Comparison of ENCODE assay signal across 22 cellular contexts in the genomic region with DNA sequence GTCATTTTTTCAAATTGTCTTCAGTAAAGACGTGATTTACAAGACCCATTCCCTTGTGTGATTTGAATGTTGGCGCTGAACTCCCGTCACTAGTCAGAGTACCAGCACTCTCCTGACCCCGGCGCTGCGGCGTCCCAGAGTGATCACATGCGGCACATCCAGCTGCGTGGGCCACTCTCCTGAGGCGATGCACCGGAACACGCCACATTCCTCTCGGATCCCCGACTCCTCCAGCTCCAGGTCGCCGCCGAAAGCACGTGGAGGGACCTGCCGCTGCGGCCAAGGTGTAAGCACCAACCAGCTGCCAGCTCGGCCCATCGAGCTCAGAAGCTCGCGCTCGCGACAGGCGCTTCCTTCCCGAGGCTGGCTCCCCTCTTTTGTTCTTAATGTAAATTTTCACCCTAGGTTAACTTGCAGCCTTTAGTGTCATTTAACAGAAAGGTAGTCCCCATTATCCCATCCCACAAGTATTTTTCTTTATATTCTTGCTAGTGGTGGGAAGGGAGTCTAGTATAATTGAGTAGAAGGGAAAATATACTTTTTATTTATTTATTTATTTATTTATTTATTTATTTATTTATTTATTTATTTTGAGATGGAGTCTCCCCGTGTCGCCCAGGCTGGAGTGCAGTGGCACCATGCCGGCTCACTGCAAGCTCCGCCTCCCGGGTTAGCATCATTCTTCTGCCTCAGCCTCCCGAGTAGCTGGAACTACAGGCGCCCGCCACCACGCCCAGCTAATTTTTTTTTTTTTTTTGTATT.
DNase-seq lines count a peak whose midpoint lies in the region; ATAC-seq and TF ChIP-seq lines count a peak whose summit lies in the region.
"Had no signal": no experiment of that assay in that cellular context is flagged by ENCODE, and none has a peak within 500 bp of the region (broad histone marks: within the 10 kb centered on the region; RNA-seq: fewer than 3 reads in every experiment).

No MANE protein-coding gene starts in this region.

- 67 to 80% methylated on average over 37 of the region's 37 CpGs for WGBS in body of pancreas, 2 donors

- H3K27me3 ChIP-seq in GM23338 (ENCODE audit: insufficient read depth) (peaks cover 5% of the 10 kb centered on the region; the same call in 1 of the 2 replicates), body of pancreas (no peaks in the 10 kb centered on the region), iPS-15b (ENCODE audit: control insufficient read depth, insufficient read depth, low read length) (peaks cover 13% of the 10 kb centered on the region)
- H3K27me3 ChIP-seq: suprapubic skin had no signal

- no peaks in the 10 kb centered on the region for H3K36me3 Mint-ChIP-seq in GM23338 (ENCODE audit: low read depth)
- H3K36me3 Mint-ChIP-seq: CD8-positive, alpha-beta memory T cell; natural killer cell treated with Interleukin-12 subunit alpha and Interleukin-12 subunit beta and Interleukin-15 and Interleukin-18, amount 100 ng/mL, for 72 hours; stimulated activated memory B cell treated with anti-CD40 and anti-IgM and Interleukin-4, amounts not matched to agents 10 μg/mL and 1 μg/mL and 100 μg/mL, for 72 hours had no signal

- H3K4me3 Mint-ChIP-seq in GM23338, result no peak overlapping the region
- H3K4me3 Mint-ChIP-seq: activated CD8-positive, alpha-beta T cell treated with anti-CD3 and anti-CD28 coated beads for 36 hours; CD8-positive, alpha-beta memory T cell; natural killer cell treated with Interleukin-12 subunit alpha and Interleukin-12 subunit beta and Interleukin-15 and Interleukin-18, amount 100 ng/mL, for 72 hours; stimulated activated memory B cell treated with anti-CD40 and anti-IgM and Interleukin-4, amounts not matched to agents 10 μg/mL and 1 μg/mL and 100 μg/mL, for 72 hours had no signal

- H3K79me2 ChIP-seq in GM23338 (replicated peaks; ENCODE audit: insufficient read depth), result no peaks in the 10 kb centered on the region

- no peaks in the 10 kb centered on the region for H3K9me3 ChIP-seq in body of pancreas
- no peaks in the 10 kb centered on the region for H3K9me3 ChIP-seq in iPS-15b (ENCODE audit: control insufficient read depth, insufficient read depth, low read length)
- H3K9me3 ChIP-seq: suprapubic skin had no signal

- no peak for TF ChIP-seq CTCF in GM23338 (conservative IDR thresholded peaks at IDR 0.05; ENCODE audit: low read depth in 2 of 2)
- TF ChIP-seq CTCF in body of pancreas (IDR thresholded peaks at IDR 0.05), result no peak

- no peaks in the 10 kb centered on the region for H3F3A ChIP-seq in GM23338 (replicated peaks; ENCODE audit: low read depth)

- peaks cover 2% of the 10 kb centered on the region for H3K9me3 Mint-ChIP-seq in GM23338
- H3K9me3 Mint-ChIP-seq: natural killer cell treated with Interleukin-12 subunit alpha and Interleukin-12 subunit beta and Interleukin-15 and Interleukin-18, amount 100 ng/mL, for 72 hours had no signal

- H3K27ac Mint-ChIP-seq in GM23338, result no peak overlapping the region
- H3K27ac Mint-ChIP-seq: activated CD8-positive, alpha-beta T cell treated with anti-CD3 and anti-CD28 coated beads for 36 hours; CD8-positive, alpha-beta memory T cell; natural killer cell treated with Interleukin-12 subunit alpha and Interleukin-12 subunit beta and Interleukin-15 and Interleukin-18, amount 100 ng/mL, for 72 hours; stimulated activated memory B cell treated with anti-CD40 and anti-IgM and Interleukin-4, amounts not matched to agents 10 μg/mL and 1 μg/mL and 100 μg/mL, for 72 hours had no signal

- ATAC-seq in GM23338 (peak; percentile 89), body of pancreas (peak; percentile 9), sciatic nerve (peak; percentile 50)
- ATAC-seq: activated CD8-positive, alpha-beta T cell treated with anti-CD3 and anti-CD28 coated beads for 36 hours; natural killer cell treated with Interleukin-12 subunit alpha and Interleukin-12 subunit beta and Interleukin-15 and Interleukin-18, amount 100 ng/mL, for 72 hours; PC-3; stimulated activated memory B cell treated with anti-CD40 and anti-IgM and Interleukin-4, amounts not matched to agents 10 μg/mL and 1 μg/mL and 100 μg/mL, for 72 hours had no signal

- no peak for TF ChIP-seq POLR2A in body of pancreas (IDR thresholded peaks at IDR 0.05)

- 0 out of 2 replicates have a peak, but pooled peaks cover 4% of the 10 kb centered on the region for H3K36me3 ChIP-seq in GM23338 (ENCODE audit: insufficient read depth)
- H3K36me3 ChIP-seq in body of pancreas (replicated peaks in 1 of 2; ENCODE audit: insufficient read depth in 1 of 2, low read depth in 2 of 2), result no peaks in the 10 kb centered on the region
- H3K36me3 ChIP-seq in iPS-15b (ENCODE audit: control insufficient read depth, insufficient read depth, low read length), result no peaks in the 10 kb centered on the region
- H3K36me3 ChIP-seq: suprapubic skin had no signal

- peak; percentile 66 for DNase-seq in GM23338 (ENCODE audit: low spot score)
- peak in 2 of 4 donors; percentile 6 to 12 for DNase-seq in body of pancreas
- DNase-seq in sciatic nerve (ENCODE audit: low spot score), result no peak
- no peak for DNase-seq in HPDE6-E6E7 (ENCODE audit: extremely low spot score)
- no peak for DNase-seq in hepatic stellate cell (ENCODE audit: low spot score)
- DNase-seq in germinal center (ENCODE audit: low spot score), result no peak
- DNase-seq: activated CD4-positive, CD25-positive, alpha-beta regulatory T cell treated with anti-CD3 and anti-CD28 coated beads, Interleukin-2, amount 50 U/mL, for 72 hours; activated CD8-positive, alpha-beta T cell treated with anti-CD3 and anti-CD28 coated beads for 36 hours; activated naive CD4-positive, alpha-beta T cell; amniotic stem cell; CD8-positive, alpha-beta memory T cell; central memory CD4-positive, alpha-beta T cell; DMS153; GDM1; Karpas-422; NCI-H2029 treated with DMSO at 0.1 percent for 48 hours; PC-3; SIG-M5 had no signal

- peaks cover 1% of the 10 kb centered on the region for H3K27me3 Mint-ChIP-seq in GM23338 (ENCODE audit: insufficient read depth, low read depth, poor library complexity)
- H3K27me3 Mint-ChIP-seq: natural killer cell treated with Interleukin-12 subunit alpha and Interleukin-12 subunit beta and Interleukin-15 and Interleukin-18, amount 100 ng/mL, for 72 hours; stimulated activated memory B cell treated with anti-CD40 and anti-IgM and Interleukin-4, amounts not matched to agents 10 μg/mL and 1 μg/mL and 100 μg/mL, for 72 hours had no signal

- no peaks in the 10 kb centered on the region for H3K4me1 Mint-ChIP-seq in GM23338
- H3K4me1 Mint-ChIP-seq: CD8-positive, alpha-beta memory T cell; stimulated activated memory B cell treated with anti-CD40 and anti-IgM and Interleukin-4, amounts not matched to agents 10 μg/mL and 1 μg/mL and 100 μg/mL, for 72 hours had no signal

- H3K4me1 ChIP-seq in GM23338 (ENCODE audit: insufficient read depth) (no peaks in the 10 kb centered on the region), body of pancreas (no peaks in the 10 kb centered on the region), iPS-15b (ENCODE audit: control insufficient read depth, insufficient read depth, low read length) (peaks cover 2% of the 10 kb centered on the region)
- H3K4me1 ChIP-seq: suprapubic skin had no signal

- H2AFZ ChIP-seq in GM23338, result peak overlapping the region; percentile 79

- no peaks in the 10 kb centered on the region for H4K20me1 ChIP-seq in GM23338 (replicated peaks; ENCODE audit: insufficient read depth)

- peak overlapping the region; percentile 52; the same call in 1 of the 2 replicates for H3K4me2 ChIP-seq in GM23338

- H3K4me3 ChIP-seq in GM23338 (no peak overlapping the region), body of pancreas (no peak overlapping the region), iPS-15b (ENCODE audit: low read depth, low read length) (peak overlapping the region; percentile 18)
- H3K4me3 ChIP-seq: suprapubic skin had no signal

- H3K9me2 ChIP-seq in GM23338 (ENCODE audit: insufficient read depth), result peaks cover 17% of the 10 kb centered on the region

- no peak overlapping the region for H3K9ac ChIP-seq in iPS-15b (ENCODE audit: low read depth, low read length)

- intact Hi-C loops in body of pancreas (cut with DNase I), result no loop called here
- intact Hi-C loops in sciatic nerve (cut with DNase I), result no loop called here

- H3K27ac ChIP-seq in GM23338 (ENCODE audit: low read depth), result no peak overlapping the region
- no peak overlapping the region for H3K27ac ChIP-seq in body of pancreas
- H3K27ac ChIP-seq: suprapubic skin had no signal

TF ChIP-seq in GM23338, 12 proteins besides CTCF, POLR2A, EP300 and RAD21 (continues in another document):
- TF ChIP-seq, protein P1, sequence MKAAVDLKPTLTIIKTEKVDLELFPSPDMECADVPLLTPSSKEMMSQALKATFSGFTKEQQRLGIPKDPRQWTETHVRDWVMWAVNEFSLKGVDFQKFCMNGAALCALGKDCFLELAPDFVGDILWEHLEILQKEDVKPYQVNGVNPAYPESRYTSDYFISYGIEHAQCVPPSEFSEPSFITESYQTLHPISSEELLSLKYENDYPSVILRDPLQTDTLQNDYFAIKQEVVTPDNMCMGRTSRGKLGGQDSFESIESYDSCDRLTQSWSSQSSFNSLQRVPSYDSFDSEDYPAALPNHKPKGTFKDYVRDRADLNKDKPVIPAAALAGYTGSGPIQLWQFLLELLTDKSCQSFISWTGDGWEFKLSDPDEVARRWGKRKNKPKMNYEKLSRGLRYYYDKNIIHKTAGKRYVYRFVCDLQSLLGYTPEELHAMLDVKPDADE (IDR thresholded peaks at IDR 0.05), result no peak
- no peak for TF ChIP-seq EZH2 (IDR thresholded peaks at IDR 0.05; ENCODE audit: low read depth, unreplicated experiment)
- no peak for TF ChIP-seq JUNB (IDR thresholded peaks at IDR 0.05; ENCODE audit: unreplicated experiment)
- TF ChIP-seq NANOG (IDR thresholded peaks at IDR 0.05; ENCODE audit: borderline replicate concordance), result no peak
- no peak for TF ChIP-seq ZNF114 (CRISPR knock-in tag; IDR thresholded peaks at IDR 0.05)

Comparison
In these comparisons a context has a peak if more than half of its experiments do, and no peak if none do; other contexts are left out.
1. ATAC-seq: peak in every context shown above with its lines; median percentile 89 in GM23338; 50 in sciatic nerve; 9 in body of pancreas.